ENCODE assay signal across 1 cellular context in the genomic region with DNA sequence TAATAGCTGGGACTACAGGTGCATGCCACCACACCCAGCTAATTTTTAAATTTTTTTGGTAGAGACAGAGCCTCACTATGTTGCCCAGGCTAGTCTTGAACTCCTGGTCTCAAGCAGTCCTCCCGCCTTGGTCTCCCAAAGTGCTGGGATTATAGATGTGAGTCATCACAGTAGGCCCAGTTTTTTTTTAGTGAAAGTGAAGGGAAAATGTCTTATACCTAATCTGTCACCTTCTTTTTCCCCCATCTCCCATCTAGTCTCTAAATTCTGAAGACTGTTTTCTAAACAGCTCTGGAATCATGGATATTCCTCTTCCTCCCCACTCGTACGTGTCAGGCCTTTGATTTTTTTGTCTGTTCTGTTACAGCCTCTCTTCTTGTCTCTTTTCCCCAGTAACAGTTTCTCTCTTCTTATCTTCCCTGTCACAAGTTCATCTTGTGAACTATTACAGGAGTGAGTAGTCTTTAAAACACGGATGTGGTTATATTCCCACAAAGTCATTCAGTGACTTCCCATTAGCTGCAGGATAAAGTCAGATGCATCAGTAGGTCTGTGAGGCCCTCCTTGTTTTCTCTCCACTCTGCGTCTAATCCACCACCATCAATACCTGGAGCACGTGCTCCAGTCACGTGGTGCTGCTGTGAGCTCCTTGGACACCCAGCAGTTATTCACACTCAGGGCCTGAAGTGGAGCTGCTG.
A peak's percentile ranks its signal among the peaks of the same experiment; 100 is the strongest.
TF ChIP-seq lines count a peak whose summit lies in the region.

No MANE protein-coding gene starts in this region.

TF ChIP-seq in K562, 482 proteins besides CTCF, POLR2A, EP300 and RAD21 (continued from another document):
- 0 out of 2 replicates have a peak, but pooled peaks have one; percentile 25 for TF ChIP-seq OTX1 (CRISPR knock-in tag; IDR thresholded peaks at IDR 0.05)
- TF ChIP-seq FOSL1 (tag; conservative IDR thresholded peaks at IDR 0.05): peak; percentile 87
- no peak for TF ChIP-seq HNRNPL (IDR thresholded peaks at IDR 0.05; ENCODE audit: low read depth, low read length)
- no peak for TF ChIP-seq ZNF124 (CRISPR knock-in tag; IDR thresholded peaks at IDR 0.05)
- TF ChIP-seq GABPA (tag; conservative IDR thresholded peaks at IDR 0.05; ENCODE audit: low read depth): peak; percentile 66
- TF ChIP-seq DPF2 (IDR thresholded peaks at IDR 0.05): peak; percentile 78
TF ChIP-seq in K562: peak in this region for 73.
